In the genomic region with DNA sequence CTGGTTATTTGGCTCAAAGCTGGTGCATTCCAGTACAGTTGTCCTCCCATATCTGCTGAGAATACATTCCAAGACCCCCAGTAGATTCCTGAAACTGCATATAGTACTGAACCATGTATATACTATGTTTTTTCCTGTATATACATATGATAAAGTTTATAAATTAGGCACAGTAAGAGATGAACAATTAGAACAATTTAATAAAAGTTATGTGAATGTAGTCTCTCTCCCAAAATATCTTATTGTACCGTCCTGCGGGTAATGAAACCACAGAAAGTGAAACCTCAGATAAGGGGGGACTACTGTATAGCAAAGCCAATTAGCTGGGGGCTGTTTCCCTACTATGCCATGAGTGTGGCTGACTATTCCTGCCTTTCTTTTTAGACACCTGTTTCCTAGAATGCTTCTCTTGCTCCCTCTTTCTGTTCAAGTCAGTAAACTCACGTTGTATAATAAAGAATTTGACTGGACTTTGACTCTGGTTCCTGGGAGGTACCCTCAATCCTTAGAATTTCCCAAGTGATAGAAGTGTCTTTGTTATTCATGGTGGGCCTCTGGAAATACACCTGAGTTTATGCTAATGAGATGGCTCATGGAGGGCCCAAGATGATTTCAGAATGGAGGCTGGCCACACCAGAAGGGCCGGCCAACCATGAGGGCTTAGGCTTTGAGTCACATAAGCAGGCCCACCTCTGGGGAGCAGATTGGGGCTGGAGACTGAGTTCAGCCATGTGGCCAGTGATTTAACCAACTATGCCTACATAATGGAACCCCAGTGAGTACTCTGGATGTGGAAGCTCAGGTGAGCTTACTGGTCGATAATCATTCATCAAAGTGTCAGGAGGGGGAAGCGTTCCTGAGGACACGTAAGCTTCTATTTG, we compare ENCODE assay signal across 8 cellular contexts. TPM values are rescaled to one million over a fixed set of nuclear protein-coding genes. Genes with fewer than 3 reads are reported as not detected.
DNase-seq lines count a peak whose midpoint lies in the region; ATAC-seq and TF ChIP-seq lines count a peak whose summit lies in the region.

No MANE protein-coding gene starts in this region.

- H3K4me3 ChIP-seq in fibroblast of pulmonary artery (replicated peaks; ENCODE audit: low read depth, low read length) (peak overlapping the region; percentile 98), skin epidermis (peak overlapping the region in 6 of 7 experiments; percentile 6 to 97 (median 88))

- CTCF ChIA-PET in T-cell (lab: Charles Lee): interaction anchor here (0.6 to 4.0 kb wide), 4 partner anchors 37 to 197 kb away, joined by 3 to 33 read pairs (median 4); partner anchors contain the start of gene EEF1E1 (in 2 of the 2)

- H3K27me3 Mint-ChIP-seq in T-cell: no peaks in the 10 kb centered on the region

- H3K4me3 Mint-ChIP-seq in T-cell: peak overlapping the region; percentile 86 to 96 (median 93)

- peak; percentile 13 for DNase-seq in activated CD4-positive, alpha-beta T cell treated with anti-CD3 and anti-CD28 coated beads for 48 hours
- DNase-seq in activated CD4-positive, alpha-beta T cell treated with anti-CD3 and anti-CD28 coated beads for 4 hours: no peak
- DNase-seq in T-cell (no peak), fibroblast of pulmonary artery (ENCODE audit: low read depth) (no peak), NCI-H1092 treated with DMSO at 0.1 percent for 48 hours (lab: John Stamatoyannopoulos, UW) (no peak), iPS-NIHi7 (ENCODE audit: extremely low spot score) (no peak)

- peaks cover 29 to 34% (median 30%) of the 10 kb centered on the region in 3 donors for H3K4me1 Mint-ChIP-seq in T-cell

- POLR2A ChIA-PET in T-cell (lab: Charles Lee): interaction anchor here (0.6 to 2.4 kb wide), 6 partner anchors 8 to 680 kb away, joined by 3 to 21 read pairs (median 3); partner anchors contain the start of gene EEF1E1 (in 1 of the 2)

- no peaks in the 10 kb centered on the region for H3K9me3 Mint-ChIP-seq in T-cell

- H3K27ac Mint-ChIP-seq in T-cell: peak overlapping the region; percentile 92 to 94

- no peak for ATAC-seq in T-cell (replicated peaks in 1 of 4)
- ATAC-seq in HG03108 (IDR thresholded peaks at IDR 0.05; ENCODE audit: unreplicated experiment): no peak

- no peak for TF ChIP-seq CTCF in fibroblast of pulmonary artery (IDR thresholded peaks at IDR 0.05; ENCODE audit: low read length, missing control alignments)

- H3K36me3 Mint-ChIP-seq in T-cell: peaks cover 6% of the 10 kb centered on the region

- H3K27ac ChIP-seq in skin epidermis: peak overlapping the region in 19 of 21 experiments; percentile 39 to 95 (median 90)

RNA-seq across cellular contexts. Expression of gene BLOC1S5, which starts 0.7 kb away (rescaled TPM):
- total RNA-seq in T-cell: 10 to 100 TPM; 12.3 to 26.9 (median 18.1) TPM

RNA-seq across cellular contexts. Expression of gene EEF1E1, which starts 37.5 kb away (rescaled TPM):
- total RNA-seq in T-cell: 10 to 100 TPM; 11.7 to 21.9 (median 19.7) TPM
